16 cellular contexts compared by ENCODE assay signal in genomic region chr18:3683483-3683882, GRCh38.
"Had no signal": no experiment of that assay in that cellular context is flagged by ENCODE, and none has a peak within 500 bp of the region (broad histone marks: within the 10 kb centered on the region; RNA-seq: fewer than 3 reads in every experiment).

No MANE protein-coding gene starts in this region.

- DNase-seq: activated CD4-positive, CD25-positive, alpha-beta regulatory T cell treated with anti-CD3 and anti-CD28 coated beads, Interleukin-2, amount 50 U/mL, for 72 hours; activated naive CD4-positive, alpha-beta T cell; anterior cingulate cortex; brain microvascular endothelial cell; dermis blood vessel endothelial cell; effector memory CD8-positive, alpha-beta T cell; erythroblast; ovary; spleen; stimulated activated CD4-positive, alpha-beta T cell treated with anti-CD3 and anti-CD28 coated beads, Interleukin-1b, Interleukin-23, amount 100 ng/mL, for 48 hours; stomach; T1000; upper lobe of right lung had no signal

- H3K27ac Mint-ChIP-seq: effector memory CD8-positive, alpha-beta T cell had no signal

- H3K4me3 ChIP-seq: ovary, spleen, stomach, thoracic aorta, upper lobe of right lung had no signal

- ATAC-seq: effector memory CD8-positive, alpha-beta T cell; sciatic nerve; upper lobe of right lung had no signal

- H3K4me3 Mint-ChIP-seq: effector memory CD8-positive, alpha-beta T cell; neural crest cell had no signal
